ENCODE assay signal across 12 cellular contexts in the genomic region with DNA sequence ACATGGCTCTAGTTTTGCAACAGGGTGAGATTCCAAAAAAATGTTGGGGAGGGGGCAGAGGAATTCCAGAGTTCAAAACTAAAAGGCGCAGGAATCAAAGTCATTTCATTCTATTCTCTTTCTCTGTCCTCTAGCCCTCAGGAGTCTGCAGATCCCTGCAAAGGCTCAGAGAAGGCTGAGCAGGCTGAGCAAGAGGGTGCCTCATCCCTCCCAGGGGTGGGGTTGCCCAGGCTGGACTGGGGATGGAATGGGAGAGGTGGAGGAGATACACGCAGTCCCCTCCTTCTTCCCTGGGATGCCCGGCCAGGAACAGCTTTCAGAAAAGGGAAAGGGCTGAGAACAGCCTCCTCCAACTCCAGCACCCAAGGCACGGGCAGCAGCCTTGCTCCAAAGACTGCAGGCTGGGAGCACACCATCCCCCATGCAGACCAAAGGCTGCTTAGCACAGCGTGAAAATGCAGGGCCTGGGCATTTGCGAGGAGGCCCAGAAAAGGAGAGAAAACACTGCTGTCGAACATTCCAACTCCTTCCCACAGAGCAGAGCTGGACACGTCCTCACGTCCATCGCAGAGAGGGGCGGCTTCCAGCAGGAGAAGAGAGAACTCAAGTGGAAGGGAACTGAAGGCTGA. TPM values are rescaled to one million over a fixed set of nuclear protein-coding genes. Genes with fewer than 3 reads are reported as not detected.
DNase-seq lines count a peak whose midpoint lies in the region; ATAC-seq and TF ChIP-seq lines count a peak whose summit lies in the region.
"Had no signal": no experiment of that assay in that cellular context is flagged by ENCODE, and none has a peak within 500 bp of the region (broad histone marks: within the 10 kb centered on the region; RNA-seq: fewer than 3 reads in every experiment).

No MANE protein-coding gene starts in this region.

- H3K9me3 ChIP-seq in NT2/D1 (ENCODE audit: insufficient read depth, low read length) (no peaks in the 10 kb centered on the region), esophagus muscularis mucosa (no peaks in the 10 kb centered on the region), mesodermal cell (ENCODE audit: control insufficient read depth, low read length) (no peaks in the 10 kb centered on the region), thyroid gland (no peaks in the 10 kb centered on the region), BE2C (no peaks in the 10 kb centered on the region)
- H3K9me3 ChIP-seq: body of pancreas had no signal

- TF ChIP-seq POLR2A in esophagus muscularis mucosa (IDR thresholded peaks at IDR 0.05; ENCODE audit: low read depth) (no peak), thyroid gland (IDR thresholded peaks at IDR 0.05) (no peak)

- ATAC-seq in HG03457 (IDR thresholded peaks at IDR 0.05; ENCODE audit: unreplicated experiment) (no peak), GM18858 (IDR thresholded peaks at IDR 0.05; ENCODE audit: unreplicated experiment) (no peak)

- intact Hi-C loops in esophagus muscularis mucosa (cut with DNase I): no loop called here
- intact Hi-C loops in thyroid gland (cut with DNase I): no loop called here

- peak overlapping the region; percentile 73 to 80 (median 77) for H3K27ac ChIP-seq in esophagus muscularis mucosa (replicated peaks in 1 of 4)
- H3K27ac ChIP-seq in mesodermal cell (ENCODE audit: low read depth, low read length, severe bottlenecking): peak overlapping the region; percentile 54
- no peak overlapping the region for H3K27ac ChIP-seq in thyroid gland
- H3K27ac ChIP-seq: body of pancreas had no signal

- no peak for TF ChIP-seq EP300 in esophagus muscularis mucosa (IDR thresholded peaks at IDR 0.05)

- H3K27me3 ChIP-seq in NT2/D1 (ENCODE audit: insufficient read depth, insufficient read length): no peaks in the 10 kb centered on the region
- no peaks in the 10 kb centered on the region for H3K27me3 ChIP-seq in esophagus muscularis mucosa
- H3K27me3 ChIP-seq in thyroid gland: no peaks in the 10 kb centered on the region
- H3K27me3 ChIP-seq in BE2C: peaks cover 13% of the 10 kb centered on the region
- H3K27me3 ChIP-seq: body of pancreas had no signal

- H3K9ac ChIP-seq in NT2/D1 (ENCODE audit: insufficient read length, low read depth): peak overlapping the region; percentile 39

- H3K36me3 ChIP-seq in NT2/D1 (ENCODE audit: insufficient read depth, insufficient read length, low read length) (peaks cover 11% of the 10 kb centered on the region), esophagus muscularis mucosa (no peaks in the 10 kb centered on the region), mesodermal cell (ENCODE audit: control insufficient read depth, insufficient read depth, low read length) (no peaks in the 10 kb centered on the region), thyroid gland (no peaks in the 10 kb centered on the region), BE2C (no peaks in the 10 kb centered on the region)

- DNase-seq in NT2/D1 (ENCODE audit: low read depth, low spot score) (no peak), esophagus muscularis mucosa (ENCODE audit: extremely low spot score) (no peak), thyroid gland (peak; percentile 8), BE2C (no peak), foreskin melanocyte (no peak)
- DNase-seq: EL, KG1, occipital lobe had no signal

- no peak for TF ChIP-seq CTCF in esophagus muscularis mucosa (IDR thresholded peaks at IDR 0.05)
- no peak for TF ChIP-seq CTCF in thyroid gland (IDR thresholded peaks at IDR 0.05)
- TF ChIP-seq CTCF in BE2C (IDR thresholded peaks at IDR 0.05; ENCODE audit: low read depth, low read length): no peak

- H3K4me3 ChIP-seq in NT2/D1 (ENCODE audit: insufficient read length, low read depth) (no peak overlapping the region), esophagus muscularis mucosa (no peak overlapping the region), mesodermal cell (ENCODE audit: extremely low read depth, insufficient read depth, low read length, poor library complexity, severe bottlenecking) (no peak overlapping the region), thyroid gland (replicated peaks in 1 of 3) (no peak overlapping the region), BE2C (ENCODE audit: low read depth, low read length) (no peak overlapping the region)
- H3K4me3 ChIP-seq: body of pancreas had no signal

- 46% methylated on average over 11 of the region's 11 CpGs for WGBS in esophagus muscularis mucosa
- 36 to 45% methylated on average over 6 to 8 of the region's 11 CpGs for WGBS in mesodermal cell (ENCODE audit: insufficient coverage in 2 of 2), 2 experiments
- WGBS in thyroid gland, 2 donors: 38 to 52% methylated on average over 11 of the region's 11 CpGs

- peaks cover 17% of the 10 kb centered on the region for H3K4me1 ChIP-seq in NT2/D1 (ENCODE audit: insufficient read depth, insufficient read length)
- peaks cover 44 to 75% (median 63%) of the 10 kb centered on the region in 4 donors for H3K4me1 ChIP-seq in esophagus muscularis mucosa
- peaks cover 28% of the 10 kb centered on the region for H3K4me1 ChIP-seq in mesodermal cell (ENCODE audit: control insufficient read depth, insufficient read depth, low read length, poor library complexity, severe bottlenecking)
- peaks cover 0 to 5% of the 10 kb centered on the region in 2 donors for H3K4me1 ChIP-seq in thyroid gland
- H3K4me1 ChIP-seq in BE2C: no peaks in the 10 kb centered on the region
- H3K4me1 ChIP-seq: body of pancreas had no signal

RNA-seq across cellular contexts. Expression of a gene that starts 51.8 kb away (rescaled TPM):
- total RNA-seq in esophagus muscularis mucosa (10 to 100 TPM; 16.2 to 47.3 (median 29.0) TPM), thyroid gland (1 to 10 TPM; 2.5 to 4.5 (median 2.9) TPM)
- 9.8 TPM for polyA plus RNA-seq in mesodermal cell (2013, experiment 1 of 2)
- 8.2 TPM for polyA plus RNA-seq in mesodermal cell (2013, experiment 2 of 2)
- 0.46 TPM for polyA plus RNA-seq in BE2C (2012; ENCODE audit: insufficient read depth, insufficient read length, low read depth)

Comparison
In these comparisons a context has a peak if more than half of its experiments do, and no peak if none do; other contexts are left out.
1. DNase-seq: peak in thyroid gland (2 of 2); none in NT2/D1 (single experiment), esophagus muscularis mucosa (single experiment), BE2C (single experiment) and foreskin melanocyte (single experiment).
2. H3K27ac ChIP-seq: peak in esophagus muscularis mucosa (4 of 4) and mesodermal cell (single experiment); none in thyroid gland (0 of 3).